In genomic region chr20:49381558-49382493, GRCh38 we compare ENCODE assay signal across 8 cellular contexts.
DNase-seq lines count a peak whose midpoint lies in the region; ATAC-seq and TF ChIP-seq lines count a peak whose summit lies in the region.

No MANE protein-coding gene starts in this region.

- TF ChIP-seq EP300 in Ishikawa (IDR thresholded peaks at IDR 0.05; ENCODE audit: borderline replicate concordance): 0 out of 2 replicates have a peak, but pooled peaks have one; percentile 53

- H3K36me3 Mint-ChIP-seq in activated CD8-positive, alpha-beta T cell treated with anti-CD3 and anti-CD28 coated beads for 36 hours (ENCODE audit: low read depth): no peaks in the 10 kb centered on the region
- H3K36me3 Mint-ChIP-seq in CD14-positive monocyte: no peaks in the 10 kb centered on the region

- intact Hi-C loops in adrenal gland (cut with DNase I): loop anchor here in 1 of 2 donors (10.0 kb wide), 1 partner anchor 103 kb away; the partner anchor contains the start of gene KCNB1
- intact Hi-C loops in left ventricle myocardium inferior (cut with micrococcal nuclease): loop anchor here (10.0 kb wide), 1 partner anchor 103 kb away; the partner anchor contains the start of gene KCNB1
- intact Hi-C loops in activated CD8-positive, alpha-beta T cell treated with anti-CD3 and anti-CD28 coated beads for 36 hours (cut with micrococcal nuclease): loop anchor here (10.0 kb wide), 1 partner anchor 103 kb away; the partner anchor contains the start of gene KCNB1
- intact Hi-C loops in CD14-positive monocyte (cut with micrococcal nuclease): no loop called here

- H3K4me1 ChIP-seq in adrenal gland (replicated peaks in 1 of 2) (no peaks in the 10 kb centered on the region), left ventricle myocardium inferior (peaks cover 27% of the 10 kb centered on the region), HAP-1 (no peaks in the 10 kb centered on the region)

- in situ Hi-C loops in HAP-1 (cut with MboI; ENCODE audit: low sequenced_read_pairs): no loop called here

- no peak for TF ChIP-seq CTCF in adrenal gland (IDR thresholded peaks at IDR 0.05)
- TF ChIP-seq CTCF in left ventricle myocardium inferior (IDR thresholded peaks at IDR 0.05; ENCODE audit: borderline replicate concordance): no peak
- TF ChIP-seq CTCF in activated CD8-positive, alpha-beta T cell treated with anti-CD3 and anti-CD28 coated beads for 36 hours (IDR thresholded peaks at IDR 0.05): no peak
- TF ChIP-seq CTCF in WERI-Rb-1 (IDR thresholded peaks at IDR 0.05; ENCODE audit: low read depth, low read length): no peak
- no peak for TF ChIP-seq CTCF in CD14-positive monocyte (IDR thresholded peaks at IDR 0.05)

- peaks cover 22% of the 10 kb centered on the region for H3K27me3 Mint-ChIP-seq in activated CD8-positive, alpha-beta T cell treated with anti-CD3 and anti-CD28 coated beads for 36 hours
- peaks cover 7 to 11% (median 9%) of the 10 kb centered on the region in 3 donors for H3K27me3 Mint-ChIP-seq in CD14-positive monocyte (ENCODE audit: low read depth in 3 of 3)

- no peaks in the 10 kb centered on the region for H3K4me1 Mint-ChIP-seq in activated CD8-positive, alpha-beta T cell treated with anti-CD3 and anti-CD28 coated beads for 36 hours (ENCODE audit: low read depth)
- H3K4me1 Mint-ChIP-seq in CD14-positive monocyte: peaks cover 2% of the 10 kb centered on the region

- no peak for ATAC-seq in activated CD8-positive, alpha-beta T cell treated with anti-CD3 and anti-CD28 coated beads for 36 hours

- H3K4me3 Mint-ChIP-seq in activated CD8-positive, alpha-beta T cell treated with anti-CD3 and anti-CD28 coated beads for 36 hours: no peak overlapping the region
- H3K4me3 Mint-ChIP-seq in CD14-positive monocyte: no peak overlapping the region

- H3K9me3 ChIP-seq in adrenal gland (replicated peaks in 1 of 3) (no peaks in the 10 kb centered on the region), left ventricle myocardium inferior (replicated peaks) (no peaks in the 10 kb centered on the region), WERI-Rb-1 (ENCODE audit: severe bottlenecking) (no peaks in the 10 kb centered on the region), HAP-1 (no peaks in the 10 kb centered on the region)

- H3K27ac ChIP-seq in adrenal gland (no peak overlapping the region), left ventricle myocardium inferior (replicated peaks) (peak overlapping the region; percentile 65), WERI-Rb-1 (no peak overlapping the region)

- H3K27ac Mint-ChIP-seq in activated CD8-positive, alpha-beta T cell treated with anti-CD3 and anti-CD28 coated beads for 36 hours: no peak overlapping the region
- no peak overlapping the region for H3K27ac Mint-ChIP-seq in CD14-positive monocyte

- no peaks in the 10 kb centered on the region for H3K9me3 Mint-ChIP-seq in activated CD8-positive, alpha-beta T cell treated with anti-CD3 and anti-CD28 coated beads for 36 hours
- peaks cover 0 to 6% (median 2%) of the 10 kb centered on the region in 7 donors for H3K9me3 Mint-ChIP-seq in CD14-positive monocyte

- peak; percentile 59 to 87 (median 68) for DNase-seq in adrenal gland
- peak; percentile 83 for DNase-seq in left ventricle myocardium inferior
- peak; percentile 71 for DNase-seq in superior temporal gyrus (ENCODE audit: extremely low spot score)
- DNase-seq in activated CD8-positive, alpha-beta T cell treated with anti-CD3 and anti-CD28 coated beads for 36 hours: no peak
- no peak for DNase-seq in WERI-Rb-1
- no peak for DNase-seq in HAP-1 (ENCODE audit: low spot score in 2 of 2)
- DNase-seq in CD14-positive monocyte (ENCODE audit: low spot score): no peak

- no peak for TF ChIP-seq POLR2A in adrenal gland (IDR thresholded peaks at IDR 0.05)

- POLR2A ChIA-PET in activated CD8-positive, alpha-beta T cell treated with anti-CD3 and anti-CD28 coated beads for 36 hours (lab: Charles Lee): interaction anchor here (0.6 kb wide), 1 partner anchor 524 kb away, joined by 3 read pairs; no protein-coding TSS in a partner anchor

- 65 to 76% (median 75%) methylated on average over 12 to 14 of the region's 14 CpGs for WGBS in adrenal gland, 4 donors

- TF ChIP-seq RAD21 in Ishikawa (IDR thresholded peaks at IDR 0.05; ENCODE audit: low read depth): no peak

- H3K27me3 ChIP-seq in adrenal gland (no peaks in the 10 kb centered on the region), left ventricle myocardium inferior (ENCODE audit: low read depth) (no peaks in the 10 kb centered on the region), WERI-Rb-1 (ENCODE audit: insufficient read depth, low read depth, severe bottlenecking) (no peaks in the 10 kb centered on the region), HAP-1 (ENCODE audit: low read depth) (peaks cover 7% of the 10 kb centered on the region; the same call in 1 of the 2 replicates)

- H3K36me3 ChIP-seq in adrenal gland (replicated peaks in 1 of 2) (no peaks in the 10 kb centered on the region), left ventricle myocardium inferior (no peaks in the 10 kb centered on the region), WERI-Rb-1 (peaks cover 5% of the 10 kb centered on the region; the same call in 1 of the 2 replicates), HAP-1 (replicated peaks) (no peaks in the 10 kb centered on the region)

- H3K4me3 ChIP-seq in adrenal gland (no peak overlapping the region), left ventricle myocardium inferior (no peak overlapping the region), WERI-Rb-1 (ENCODE audit: low read depth, low read length) (no peak overlapping the region), HAP-1 (no peak overlapping the region)

- CTCF ChIA-PET in activated CD8-positive, alpha-beta T cell treated with anti-CD3 and anti-CD28 coated beads for 36 hours (lab: Charles Lee): interaction anchor here (1.1 to 1.9 kb wide), 3 partner anchors 55 to 160 kb away, joined by 3 to 6 read pairs (median 3); no protein-coding TSS in a partner anchor

TF ChIP-seq in Ishikawa, 13 proteins besides CTCF, POLR2A, EP300 and RAD21:
- TF ChIP-seq ZBTB7A (IDR thresholded peaks at IDR 0.05; ENCODE audit: low read depth) (no peak), YY1 (IDR thresholded peaks at IDR 0.05; ENCODE audit: low read depth) (no peak), NFIC (IDR thresholded peaks at IDR 0.05) (peak; percentile 92), FOXM1 (IDR thresholded peaks at IDR 0.05; ENCODE audit: borderline replicate concordance, low read depth) (no peak), TCF12 (IDR thresholded peaks at IDR 0.05; ENCODE audit: low read depth) (peak; percentile 52; the same call in 1 of the 2 replicates), CEBPB (IDR thresholded peaks at IDR 0.05) (peak; percentile 50), EGR1 (IDR thresholded peaks at IDR 0.05) (no peak), TAF1 (IDR thresholded peaks at IDR 0.05; ENCODE audit: low read depth) (no peak), MAX (IDR thresholded peaks at IDR 0.05) (0 out of 2 replicates have a peak, but pooled peaks have one; percentile 18), TEAD4 (IDR thresholded peaks at IDR 0.05) (peak; percentile 85), USF1 (IDR thresholded peaks at IDR 0.05) (no peak), CREB1 (IDR thresholded peaks at IDR 0.05; ENCODE audit: low read depth) (no peak)
- TF ChIP-seq, protein P1, sequence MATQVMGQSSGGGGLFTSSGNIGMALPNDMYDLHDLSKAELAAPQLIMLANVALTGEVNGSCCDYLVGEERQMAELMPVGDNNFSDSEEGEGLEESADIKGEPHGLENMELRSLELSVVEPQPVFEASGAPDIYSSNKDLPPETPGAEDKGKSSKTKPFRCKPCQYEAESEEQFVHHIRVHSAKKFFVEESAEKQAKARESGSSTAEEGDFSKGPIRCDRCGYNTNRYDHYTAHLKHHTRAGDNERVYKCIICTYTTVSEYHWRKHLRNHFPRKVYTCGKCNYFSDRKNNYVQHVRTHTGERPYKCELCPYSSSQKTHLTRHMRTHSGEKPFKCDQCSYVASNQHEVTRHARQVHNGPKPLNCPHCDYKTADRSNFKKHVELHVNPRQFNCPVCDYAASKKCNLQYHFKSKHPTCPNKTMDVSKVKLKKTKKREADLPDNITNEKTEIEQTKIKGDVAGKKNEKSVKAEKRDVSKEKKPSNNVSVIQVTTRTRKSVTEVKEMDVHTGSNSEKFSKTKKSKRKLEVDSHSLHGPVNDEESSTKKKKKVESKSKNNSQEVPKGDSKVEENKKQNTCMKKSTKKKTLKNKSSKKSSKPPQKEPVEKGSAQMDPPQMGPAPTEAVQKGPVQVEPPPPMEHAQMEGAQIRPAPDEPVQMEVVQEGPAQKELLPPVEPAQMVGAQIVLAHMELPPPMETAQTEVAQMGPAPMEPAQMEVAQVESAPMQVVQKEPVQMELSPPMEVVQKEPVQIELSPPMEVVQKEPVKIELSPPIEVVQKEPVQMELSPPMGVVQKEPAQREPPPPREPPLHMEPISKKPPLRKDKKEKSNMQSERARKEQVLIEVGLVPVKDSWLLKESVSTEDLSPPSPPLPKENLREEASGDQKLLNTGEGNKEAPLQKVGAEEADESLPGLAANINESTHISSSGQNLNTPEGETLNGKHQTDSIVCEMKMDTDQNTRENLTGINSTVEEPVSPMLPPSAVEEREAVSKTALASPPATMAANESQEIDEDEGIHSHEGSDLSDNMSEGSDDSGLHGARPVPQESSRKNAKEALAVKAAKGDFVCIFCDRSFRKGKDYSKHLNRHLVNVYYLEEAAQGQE (IDR thresholded peaks at IDR 0.05; ENCODE audit: low read depth): no peak

Comparison
In these comparisons a context has a peak if more than half of its experiments do, and no peak if none do; other contexts are left out.
1. DNase-seq: peak in adrenal gland (7 of 7), left ventricle myocardium inferior (single experiment) and superior temporal gyrus (single experiment); none in activated CD8-positive, alpha-beta T cell treated with anti-CD3 and anti-CD28 coated beads for 36 hours (single experiment), WERI-Rb-1 (single experiment), HAP-1 (0 of 2) and CD14-positive monocyte (single experiment).
2. intact Hi-C loops: an anchor here in left ventricle myocardium inferior (10.0 kb wide) and activated CD8-positive, alpha-beta T cell treated with anti-CD3 and anti-CD28 coated beads for 36 hours (10.0 kb wide); none called in CD14-positive monocyte.